ENCODE assay signal across 14 cellular contexts in the genomic region with DNA sequence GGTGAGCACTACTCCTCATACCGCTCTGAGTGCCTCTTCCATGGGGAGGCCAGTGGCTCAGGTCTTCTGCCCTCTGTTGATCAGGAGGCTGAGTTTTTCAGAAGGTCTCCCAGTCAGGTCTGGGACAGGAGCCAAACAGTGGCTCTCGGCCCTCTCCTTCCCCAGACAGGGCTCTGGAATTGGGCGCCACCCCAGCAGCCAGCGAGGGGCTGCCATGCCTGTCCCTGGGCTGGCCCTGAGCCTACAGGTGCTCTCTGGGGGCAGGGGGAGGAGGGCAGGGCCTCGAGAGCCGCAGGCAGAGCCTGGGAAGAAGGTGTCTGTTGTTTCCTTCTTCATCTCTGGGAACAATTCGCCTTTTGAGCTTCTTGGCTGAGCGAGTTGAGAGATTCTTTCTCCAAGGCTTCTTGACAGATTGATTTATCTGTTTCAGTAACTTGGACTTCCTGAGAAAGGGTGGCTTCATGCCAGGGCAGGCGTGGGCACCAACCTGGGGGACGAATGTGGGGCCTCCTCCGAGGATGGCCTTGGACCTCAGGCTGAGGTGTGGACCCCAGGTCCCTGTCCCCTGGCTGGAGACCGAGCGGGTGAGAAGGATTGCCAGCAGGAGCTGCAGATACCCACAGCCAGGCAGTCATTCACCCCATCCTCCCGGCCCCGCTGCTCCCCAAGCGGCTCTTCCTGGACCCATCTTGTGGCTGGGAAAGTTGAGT.
"Had no signal": no experiment of that assay in that cellular context is flagged by ENCODE, and none has a peak within 500 bp of the region (broad histone marks: within the 10 kb centered on the region; RNA-seq: fewer than 3 reads in every experiment).

No MANE protein-coding gene starts in this region.

- H3K4me3 ChIP-seq: colonic mucosa had no signal

- H2AFZ ChIP-seq: parathyroid adenoma had no signal

- H3K4me1 Mint-ChIP-seq: activated naive CD4-positive, alpha-beta T cell treated with anti-CD3 and anti-CD28 coated beads, Interleukin-2, amount 10 ng/mL, durations not matched to agents 7 days and 5 days had no signal

- H3K36me3 Mint-ChIP-seq: activated naive CD4-positive, alpha-beta T cell treated with anti-CD3 and anti-CD28 coated beads, Interleukin-2, amount 10 ng/mL, durations not matched to agents 7 days and 5 days had no signal

- FAIRE-seq: islet of Langerhans had no signal

- DNase-seq: activated CD4-positive, CD25-positive, alpha-beta regulatory T cell treated with anti-CD3 and anti-CD28 coated beads, Interleukin-2, amount 50 U/mL, for 72 hours; activated naive CD4-positive, alpha-beta T cell treated with anti-CD3 and anti-CD28 coated beads, Interleukin-2, amount 10 ng/mL, durations not matched to agents 7 days and 5 days; caudate nucleus; colonic mucosa; naive thymus-derived CD8-positive, alpha-beta T cell; stimulated activated CD4-positive, alpha-beta T cell treated with anti-CD3 and anti-CD28 coated beads, Interleukin-12 subunit alpha, Interleukin-12 subunit beta, amount 100 ng/mL, for 4 hours; stimulated activated CD4-positive, alpha-beta T cell treated with anti-CD3 and anti-CD28 coated beads, Interleukin-2, amount 100 ng/mL, for 24 hours; T-helper 1 cell; T1000; trophoblast cell had no signal

- ATAC-seq: esophagus mucosa; naive thymus-derived CD8-positive, alpha-beta T cell had no signal

- H3K9me3 ChIP-seq: colonic mucosa, neutrophil had no signal

- H3K27ac Mint-ChIP-seq: activated naive CD4-positive, alpha-beta T cell treated with anti-CD3 and anti-CD28 coated beads, Interleukin-2, amount 10 ng/mL, durations not matched to agents 7 days and 5 days; naive thymus-derived CD8-positive, alpha-beta T cell had no signal

- H3K27ac ChIP-seq: colonic mucosa, neutrophil, parathyroid adenoma had no signal

- H3K4me3 Mint-ChIP-seq: activated naive CD4-positive, alpha-beta T cell treated with anti-CD3 and anti-CD28 coated beads, Interleukin-2, amount 10 ng/mL, durations not matched to agents 7 days and 5 days; naive thymus-derived CD8-positive, alpha-beta T cell had no signal

- H3K9ac ChIP-seq: parathyroid adenoma had no signal

- H3K79me2 ChIP-seq: parathyroid adenoma had no signal

- H3K27me3 ChIP-seq: colonic mucosa had no signal

- H3K36me3 ChIP-seq: colonic mucosa, neutrophil had no signal

- H3K4me1 ChIP-seq: colonic mucosa had no signal
